In genomic region chr6:31806470-31807272, GRCh38 we compare ENCODE assay signal across 8 cellular contexts. TPM values are rescaled to one million over a fixed set of nuclear protein-coding genes. Genes with fewer than 3 reads are reported as not detected.
A peak's percentile ranks its signal among the peaks of the same experiment; 100 is the strongest.
DNase-seq lines count a peak whose midpoint lies in the region; ATAC-seq, FAIRE-seq and TF ChIP-seq lines count a peak whose summit lies in the region.

Gene LSM2 (minus strand): TSS chr6:31806966. CDS start chr6:31806757, 209 bp downstream.

- peak; percentile 91 for ATAC-seq in GM19025 (IDR thresholded peaks at IDR 0.05; ENCODE audit: low read depth, unreplicated experiment)
- peak; percentile 88 for ATAC-seq in HG03342 (IDR thresholded peaks at IDR 0.05; ENCODE audit: unreplicated experiment)

- H3K9ac ChIP-seq in kidney (ENCODE audit: low read length in 2 of 2) = peak within 1 kb of the TSS; percentile 97 to 99

- H3K4me3 ChIP-seq in AG10803 (ENCODE audit: low read length) (peak within 1 kb of the TSS; percentile 77), kidney (ENCODE audit: low read length in 2 of 2) (peak within 1 kb of the TSS; percentile 83 to 94)

- peak; percentile 38 for FAIRE-seq in kidney (lab: Jason Lieb, UNC)

- no peaks in the 10 kb centered on the region for H3K9me3 ChIP-seq in kidney (ENCODE audit: control insufficient read depth in 1 of 2, low read length in 2 of 2)

- DNase-seq in AG10803 (ENCODE audit: low read depth) (peak; percentile 97), NCI-H446 (lab: John Stamatoyannopoulos, UW) (peak; percentile 91 to 97), cerebellar nuclear complex (lab: John Stamatoyannopoulos, UW) (peak; percentile 27 to 87), kidney (peak; percentile 99)
- DNase-seq in activated CD4-positive, CD25-positive, alpha-beta regulatory T cell treated with anti-CD3 and anti-CD28 coated beads, Interleukin-2, amount 50 U/mL, for 72 hours = peak; percentile 97
- DNase-seq in stimulated activated CD4-positive, alpha-beta T cell treated with anti-CD3 and anti-CD28 coated beads, Interleukin-15, amount 100 ng/mL, for 24 hours = peak; percentile 98

- peaks cover 3 to 4% of the 10 kb centered on the region in 2 donors for H3K4me1 ChIP-seq in kidney (ENCODE audit: control insufficient read depth in 1 of 2, insufficient read depth in 1 of 2, low read depth in 1 of 2, low read length in 2 of 2)

- intact Hi-C loops in kidney (cut with DNase I) = no loop called here

- peak within 1 kb of the TSS; percentile 95 to 96 for H3K27ac ChIP-seq in kidney (ENCODE audit: low read depth in 2 of 2, low read length in 2 of 2)

- H3K36me3 ChIP-seq in kidney (ENCODE audit: control insufficient read depth in 1 of 2, insufficient read depth in 2 of 2, low read length in 2 of 2) = no peaks in the 10 kb centered on the region

- TF ChIP-seq CTCF in AG10803 (conservative IDR thresholded peaks at IDR 0.05; ENCODE audit: low read length) = peak; percentile 30
- TF ChIP-seq CTCF in kidney (IDR thresholded peaks at IDR 0.05; ENCODE audit: borderline replicate concordance, extremely low read depth, insufficient read depth) = peak; percentile 2

RNA-seq across cellular contexts. Expression of gene LSM2, which starts in this region (rescaled TPM):
- total RNA-seq in kidney = 41.6 TPM
- 70.6 TPM for polyA plus RNA-seq in kidney (ENCODE audit: insufficient read depth, low read depth, low replicate concordance)

Comparison
In these comparisons a context has a peak if more than half of its experiments do, and no peak if none do; other contexts are left out.
1. Peak in every context shown above with its lines: DNase-seq, ATAC-seq, H3K4me3 ChIP-seq and H3K27ac ChIP-seq.